In genomic region chr7:68671046-68671445, GRCh38 we compare ENCODE assay signal across 28 cellular contexts.
"Had no signal": no experiment of that assay in that cellular context is flagged by ENCODE, and none has a peak within 500 bp of the region (broad histone marks: within the 10 kb centered on the region; RNA-seq: fewer than 3 reads in every experiment).

No MANE protein-coding gene starts in this region.

- H3K36me3 ChIP-seq: heart left ventricle, neural progenitor cell, neutrophil, sigmoid colon, spleen, suprapubic skin, thoracic aorta, tibial artery, upper lobe of right lung had no signal

- ATAC-seq: heart left ventricle; left lobe of liver; natural killer cell; psoas muscle; stimulated activated effector memory CD8-positive, alpha-beta T cell treated with anti-CD3 and anti-CD28 coated beads, Interleukin-12 subunit alpha, Interleukin-12 subunit beta, amount 100 ng/mL, for 72 hours; upper lobe of right lung had no signal

- H3K27me3 Mint-ChIP-seq: naive B cell; stimulated activated naive CD8-positive, alpha-beta T cell treated with anti-CD3 and anti-CD28 coated beads, Interleukin-15, Interleukin-2, amounts not matched to agents 100 ng/mL and 50 ng/mL, for 24 hours had no signal

- H3K4me3 Mint-ChIP-seq: immature natural killer cell; mesothelial cell of epicardium; naive B cell; natural killer cell; nephron progenitor cell; neural progenitor cell; stimulated activated effector memory CD8-positive, alpha-beta T cell treated with anti-CD3 and anti-CD28 coated beads, Interleukin-12 subunit alpha, Interleukin-12 subunit beta, amount 100 ng/mL, for 72 hours; stimulated activated naive CD8-positive, alpha-beta T cell treated with anti-CD3 and anti-CD28 coated beads, Interleukin-15, Interleukin-2, amounts not matched to agents 100 ng/mL and 50 ng/mL, for 24 hours had no signal

- H3K4me1 ChIP-seq: heart left ventricle, neural progenitor cell, parathyroid adenoma, psoas muscle, sigmoid colon, spleen, suprapubic skin, tibial artery, upper lobe of right lung had no signal

- H3K4me3 ChIP-seq: heart left ventricle, lung, neural progenitor cell, psoas muscle, sigmoid colon, spleen, suprapubic skin, thoracic aorta, tibial artery, upper lobe of right lung had no signal

- DNase-seq: heart left ventricle; hypothalamus; immature natural killer cell; kidney; mesendoderm; naive B cell; natural killer cell; nephron progenitor cell; occipital lobe; psoas muscle; sigmoid colon; small intestine; spleen; stimulated activated CD4-positive, alpha-beta T cell treated with anti-CD3 and anti-CD28 coated beads, Interleukin-4, amount 100 ng/mL, for 24 hours; stimulated activated naive CD4-positive, alpha-beta T cell; tibial artery; trophoblast cell; upper lobe of right lung had no signal

- H3K27ac ChIP-seq: heart left ventricle, neural progenitor cell, neutrophil, parathyroid adenoma, psoas muscle, sigmoid colon, spleen, suprapubic skin, thoracic aorta, tibial artery, upper lobe of right lung had no signal

- H3K9ac ChIP-seq: neural progenitor cell, parathyroid adenoma had no signal

- H3K9me3 ChIP-seq: neutrophil, suprapubic skin, upper lobe of right lung had no signal

- H3K27ac Mint-ChIP-seq: immature natural killer cell; mesothelial cell of epicardium; naive B cell; natural killer cell; nephron progenitor cell; neural progenitor cell; stimulated activated effector memory CD8-positive, alpha-beta T cell treated with anti-CD3 and anti-CD28 coated beads, Interleukin-12 subunit alpha, Interleukin-12 subunit beta, amount 100 ng/mL, for 72 hours; stimulated activated naive CD8-positive, alpha-beta T cell treated with anti-CD3 and anti-CD28 coated beads, Interleukin-15, Interleukin-2, amounts not matched to agents 100 ng/mL and 50 ng/mL, for 24 hours had no signal

- H3K4me1 Mint-ChIP-seq: immature natural killer cell; naive B cell; natural killer cell; neural progenitor cell; stimulated activated effector memory CD8-positive, alpha-beta T cell treated with anti-CD3 and anti-CD28 coated beads, Interleukin-12 subunit alpha, Interleukin-12 subunit beta, amount 100 ng/mL, for 72 hours had no signal

- H3K36me3 Mint-ChIP-seq: mesothelial cell of epicardium; naive B cell; natural killer cell; neural progenitor cell; stimulated activated effector memory CD8-positive, alpha-beta T cell treated with anti-CD3 and anti-CD28 coated beads, Interleukin-12 subunit alpha, Interleukin-12 subunit beta, amount 100 ng/mL, for 72 hours had no signal

- H3K27me3 ChIP-seq: heart left ventricle, neural progenitor cell, neutrophil, sigmoid colon, spleen, tibial artery, upper lobe of right lung had no signal
